ENCODE assay signal across 8 cellular contexts in the genomic region with DNA sequence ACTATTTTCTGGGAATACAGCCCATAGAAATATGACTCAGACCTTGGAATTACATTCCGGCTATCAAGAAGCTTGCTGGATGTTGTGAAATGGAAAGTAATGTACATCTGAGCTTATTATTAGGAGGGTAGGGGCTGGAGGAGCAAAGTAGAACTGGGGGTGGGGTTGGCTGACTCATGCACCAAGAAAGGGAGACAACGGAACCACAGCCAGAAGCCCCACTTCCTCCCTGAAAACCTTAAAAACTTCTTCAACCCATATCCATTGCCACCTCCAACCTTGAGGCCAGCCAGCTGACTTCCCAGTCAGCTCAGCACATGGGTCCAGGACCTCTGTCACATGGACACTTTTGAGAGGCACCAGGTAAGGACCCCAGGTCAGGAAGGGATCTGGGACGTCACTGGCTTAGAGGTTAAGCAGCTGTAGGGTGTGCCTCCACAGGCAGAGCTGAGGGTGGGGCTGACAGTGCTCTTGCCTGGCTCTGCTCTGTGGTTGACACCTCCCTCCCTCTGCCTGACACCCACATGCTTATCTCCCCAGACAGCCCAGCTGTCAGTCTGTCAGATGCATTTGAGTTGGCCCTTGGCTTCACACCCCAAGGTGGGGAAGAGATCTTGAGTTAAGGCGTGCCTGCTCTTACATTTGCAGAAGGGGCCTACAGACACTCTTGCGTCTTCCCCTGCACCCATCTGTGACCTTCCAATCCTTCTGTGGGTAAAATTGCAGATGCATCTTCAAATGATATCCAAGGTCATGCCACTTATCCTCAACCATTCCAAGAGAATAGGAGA. TPM values are rescaled to one million over a fixed set of nuclear protein-coding genes. Genes with fewer than 3 reads are reported as not detected.
DNase-seq lines count a peak whose midpoint lies in the region; ATAC-seq, FAIRE-seq and TF ChIP-seq lines count a peak whose summit lies in the region.

No MANE protein-coding gene starts in this region.

- ATAC-seq in GM18520 (IDR thresholded peaks at IDR 0.05; ENCODE audit: unreplicated experiment) = peak; percentile 94
- peak; percentile 83 for ATAC-seq in HG03342 (IDR thresholded peaks at IDR 0.05; ENCODE audit: unreplicated experiment)

- peak overlapping the region; percentile 62 for H3K27ac Mint-ChIP-seq in astrocyte (ENCODE audit: unreplicated experiment)

- no peaks in the 10 kb centered on the region for H3K36me3 Mint-ChIP-seq in astrocyte (ENCODE audit: low read depth, unreplicated experiment)

- no peak for TF ChIP-seq EP300 in suprapubic skin (IDR thresholded peaks at IDR 0.05)

- FAIRE-seq in astrocyte (lab: Jason Lieb, UNC) = peak; percentile 85

- peak overlapping the region; percentile 84 for H3K27ac ChIP-seq in astrocyte (ENCODE audit: low read depth, low read length)
- peak overlapping the region; percentile 85 for H3K27ac ChIP-seq in suprapubic skin

- H3K4me3 ChIP-seq in astrocyte (ENCODE audit: insufficient read depth, low read depth, low read length) = peak overlapping the region; percentile 18
- H3K4me3 ChIP-seq in suprapubic skin = no peak overlapping the region

- 29% methylated on average over 4 of the region's 5 CpGs for WGBS in suprapubic skin

- H3K4me2 ChIP-seq in astrocyte (ENCODE audit: low read length) = peak overlapping the region; percentile 74

- peak overlapping the region; percentile 51 for H3K9ac ChIP-seq in astrocyte (ENCODE audit: low read length)

- peak overlapping the region; percentile 31 for H2AFZ ChIP-seq in astrocyte (ENCODE audit: low read depth, low read length)

- H3K4me1 ChIP-seq in astrocyte (ENCODE audit: insufficient read depth, low read length) = peaks cover 20% of the 10 kb centered on the region
- H3K4me1 ChIP-seq in suprapubic skin = peaks cover 20% of the 10 kb centered on the region

- H3K79me2 ChIP-seq in astrocyte (ENCODE audit: insufficient read depth, low read length) = no peaks in the 10 kb centered on the region

- peaks cover 34% of the 10 kb centered on the region for H3K4me1 Mint-ChIP-seq in astrocyte (ENCODE audit: low read depth, unreplicated experiment)

- no peaks in the 10 kb centered on the region for H3K9me3 ChIP-seq in astrocyte (ENCODE audit: insufficient read depth, low read depth, low read length)
- H3K9me3 ChIP-seq in suprapubic skin = no peaks in the 10 kb centered on the region

- TF ChIP-seq CTCF in astrocyte (IDR thresholded peaks at IDR 0.05; ENCODE audit: insufficient read depth, low read depth, low read length) (no peak), suprapubic skin (IDR thresholded peaks at IDR 0.05) (no peak)

- no peaks in the 10 kb centered on the region for H3K27me3 Mint-ChIP-seq in astrocyte (ENCODE audit: low read depth, unreplicated experiment)

- H3K36me3 ChIP-seq in astrocyte (ENCODE audit: insufficient read depth, low read length) (no peaks in the 10 kb centered on the region), suprapubic skin (no peaks in the 10 kb centered on the region)

- TF ChIP-seq POLR2A in suprapubic skin (IDR thresholded peaks at IDR 0.05) = no peak

- H3K9me3 Mint-ChIP-seq in astrocyte (ENCODE audit: unreplicated experiment) = no peaks in the 10 kb centered on the region

- no peaks in the 10 kb centered on the region for H4K20me1 ChIP-seq in astrocyte (ENCODE audit: insufficient read depth, low read length)

- no peak overlapping the region for H3K4me3 Mint-ChIP-seq in astrocyte (ENCODE audit: unreplicated experiment)

- peak; percentile 69 for DNase-seq in T-helper 22 cell (ENCODE audit: low read depth)
- peak; percentile 99 for DNase-seq in astrocyte (ENCODE audit: low read depth)
- peak; percentile 92 for DNase-seq in myocyte (ENCODE audit: low read depth)
- no peak for DNase-seq in suprapubic skin (ENCODE audit: low spot score in 2 of 2)
- DNase-seq in NCI-H1930 (lab: John Stamatoyannopoulos, UW) = no peak
- no peak for DNase-seq in HuH-7.5 (ENCODE audit: low spot score)

- H3K27me3 ChIP-seq in astrocyte (ENCODE audit: insufficient read depth, low read length) (no peaks in the 10 kb centered on the region), suprapubic skin (peaks cover 3% of the 10 kb centered on the region)

RNA-seq across cellular contexts. Expression of a gene that starts 5.7 kb away (rescaled TPM):
- total RNA-seq in astrocyte (not detected in 2 replicates), myocyte (not detected in 2 replicates), suprapubic skin (not detected)
- not detected for polyA plus RNA-seq in myocyte (2012)

RNA-seq across cellular contexts. Expression of a gene that starts 24.4 kb away (rescaled TPM):
- total RNA-seq in astrocyte = 1.8 and 5.3 TPM in 2 replicates
- not detected in 2 replicates for total RNA-seq in myocyte
- polyA plus RNA-seq in myocyte (2012) = 0.08 TPM
- 10 to 100 TPM; 47.8 to 96.9 (median 62.8) TPM for total RNA-seq in suprapubic skin

RNA-seq across cellular contexts. Expression of a gene that starts 32.3 kb away (rescaled TPM):
- total RNA-seq in astrocyte (16.7 and 43.7 TPM in 2 replicates), myocyte (not detected in 2 replicates), suprapubic skin (not detected)
- polyA plus RNA-seq in myocyte (2012) = not detected

RNA-seq across cellular contexts. Expression of a gene that starts 53.8 kb away (rescaled TPM):
- total RNA-seq in astrocyte (87.2 and 94.4 TPM in 2 replicates), myocyte (51.6 and 55.3 TPM in 2 replicates), suprapubic skin (10 to 100 TPM; 35.6 to 55.8 (median 45.3) TPM)
- polyA plus RNA-seq in myocyte (2012) = 53.4 TPM

Comparison
In these comparisons a context has a peak if more than half of its experiments do, and no peak if none do; other contexts are left out.
1. DNase-seq: peak in T-helper 22 cell (single experiment), astrocyte (single experiment) and myocyte (single experiment); none in suprapubic skin (0 of 2), NCI-H1930 (0 of 2) and HuH-7.5 (single experiment).
2. RNA of a gene that starts 32.3 kb away (total RNA-seq): 16.7 to 43.7 TPM in astrocyte; not detected in myocyte and not detected in suprapubic skin; every median in the first group is over 10 times any median in the second.